Comparison of ENCODE assay signal across 15 cellular contexts in genomic region chrX:129933700-129934099, GRCh38. TPM values are rescaled to one million over a fixed set of nuclear protein-coding genes. Genes with fewer than 3 reads are reported as not detected.
A peak's percentile ranks its signal among the peaks of the same experiment; 100 is the strongest.
DNase-seq lines count a peak whose midpoint lies in the region; FAIRE-seq and TF ChIP-seq lines count a peak whose summit lies in the region.
"Had no signal": no experiment of that assay in that cellular context is flagged by ENCODE, and none has a peak within 500 bp of the region (broad histone marks: within the 10 kb centered on the region; RNA-seq: fewer than 3 reads in every experiment).

No MANE protein-coding gene starts in this region.

- H3K27me3 ChIP-seq in H1 (replicated peaks in 1 of 4; ENCODE audit: control insufficient read depth in 3 of 4, extremely low read depth in 1 of 4, insufficient read depth in 3 of 4, low read length in 3 of 4): peaks cover 34 to 51% (median 48%) of the 10 kb centered on the region in 4 experiments
- H3K27me3 ChIP-seq: upper lobe of left lung had no signal

- intact Hi-C loops in activated CD4-positive, alpha-beta T cell treated with anti-CD3 and anti-CD28 coated beads, Interleukin-2, amount 10 ng/mL, durations not matched to agents 24 days and 14 days (cut with micrococcal nuclease): loop anchor here (2.0 kb wide), 1 partner anchor 19 kb away; no protein-coding TSS in a partner anchor

- TF ChIP-seq EP300 in H1 (IDR thresholded peaks at IDR 0.05; ENCODE audit: borderline replicate concordance in 1 of 2, low read depth in 2 of 2, low read length in 2 of 2): no peak

- H2BK20ac ChIP-seq in H1 (ENCODE audit: low read length): no peak overlapping the region

- no peaks in the 10 kb centered on the region for H3K79me2 ChIP-seq in H1 (ENCODE audit: control insufficient read depth in 1 of 2, insufficient read depth in 2 of 2, low read length in 2 of 2)

- H3K9ac ChIP-seq in H1 (replicated peaks in 1 of 4; ENCODE audit: extremely low read depth in 1 of 4, low read depth in 3 of 4, low read length in 3 of 4): no peak overlapping the region

- no peak for TF ChIP-seq POLR2A in H1 (IDR thresholded peaks at IDR 0.05; ENCODE audit: control extremely low read depth in 1 of 2, low read depth in 2 of 2, low read length in 2 of 2)

- H3K4me1 ChIP-seq in H1 (replicated peaks in 1 of 4; ENCODE audit: control insufficient read depth in 3 of 4, insufficient read depth in 4 of 4, low read length in 3 of 4): peaks cover 0 to 5% (median 3%) of the 10 kb centered on the region in 4 experiments; a peak in 5 of 7 replicates
- H3K4me1 ChIP-seq: psoas muscle had no signal

- no peak overlapping the region for H2BK12ac ChIP-seq in H1 (ENCODE audit: low read depth, low read length)

- no peak overlapping the region for H2BK5ac ChIP-seq in H1 (ENCODE audit: low read depth, low read length)

- CTCF ChIA-PET in H1 (lab: Charles Lee; ENCODE audit: partially characterized antibody): interaction anchor here (0.9 to 1.5 kb wide), 4 partner anchors 13 to 95 kb away, joined by 3 to 4 read pairs (median 4); no protein-coding TSS in a partner anchor

- no peak overlapping the region for H4K5ac ChIP-seq in H1 (ENCODE audit: insufficient read length, low read depth, low read length)

- no peak overlapping the region for H4K91ac ChIP-seq in H1 (replicated peaks; ENCODE audit: insufficient read length, low read length)

- H3K9me3 Mint-ChIP-seq in activated CD4-positive, alpha-beta T cell treated with anti-CD3 and anti-CD28 coated beads, Interleukin-2, amount 10 ng/mL, durations not matched to agents 24 days and 14 days: no peaks in the 10 kb centered on the region

- WGBS in H1 (ENCODE audit: extremely low coverage in 1 of 2, insufficient coverage in 1 of 2, insufficient read length in 1 of 2, insufficient replicate concordance in 2 of 2, low coverage in 1 of 2, low lambda C conversion rate in 2 of 2, missing lambda C conversion rate in 1 of 2), 2 experiments: 9% methylated on average over 6 of the region's 7 CpGs; no CpG with 5 or more reads in 1 of the 2 experiments

- no peak overlapping the region for H2AK5ac ChIP-seq in H1 (ENCODE audit: low read depth, low read length)

- peak overlapping the region; percentile 70 for H3K4me3 Mint-ChIP-seq in activated CD4-positive, alpha-beta T cell treated with anti-CD3 and anti-CD28 coated beads, Interleukin-2, amount 10 ng/mL, durations not matched to agents 24 days and 14 days

- H3K4ac ChIP-seq in H1 (replicated peaks; ENCODE audit: insufficient read length, low read depth, low read length): no peak overlapping the region

- H3K4me2 ChIP-seq in H1 (ENCODE audit: insufficient read depth in 1 of 2, low read depth in 2 of 2, low read length in 2 of 2): peak overlapping the region; percentile 38 to 71; a peak in 3 of 4 replicates

- H3K9me3 ChIP-seq in H1 (ENCODE audit: insufficient read depth in 2 of 2, low read depth in 1 of 2, low read length in 1 of 2): no peaks in the 10 kb centered on the region
- H3K9me3 ChIP-seq: psoas muscle, upper lobe of left lung had no signal

- no peak overlapping the region for H2AFZ ChIP-seq in H1 (ENCODE audit: low read length)

- H3K23me2 ChIP-seq in H1 (ENCODE audit: low read depth, low read length): no peaks in the 10 kb centered on the region; the same call in 1 of the 2 replicates

- no peak overlapping the region for H2BK120ac ChIP-seq in H1 (replicated peaks; ENCODE audit: low read depth, low read length)

- TF ChIP-seq CTCF in H1 (IDR thresholded peaks at IDR 0.05; ENCODE audit: control extremely low read depth in 1 of 3, insufficient read depth in 1 of 3, low read depth in 1 of 3, low read length in 3 of 3) (no peak), D721Med (IDR thresholded peaks at IDR 0.05; ENCODE audit: insufficient read depth, missing control alignments) (no peak), GM13977 (IDR thresholded peaks at IDR 0.05; ENCODE audit: extremely low read depth, insufficient read depth, missing control alignments) (no peak), GM10266 (IDR thresholded peaks at IDR 0.05; ENCODE audit: control insufficient read depth, insufficient read depth, low read depth, missing control alignments) (no peak)

- H4K8ac ChIP-seq in H1 (ENCODE audit: extremely low read depth, insufficient read depth, low read length): no peak overlapping the region

- H2BK15ac ChIP-seq in H1 (ENCODE audit: low read length): no peak overlapping the region

- no peak overlapping the region for H3K18ac ChIP-seq in H1 (ENCODE audit: extremely low read depth, low read length)

- peaks cover 8% of the 10 kb centered on the region for H3K36me3 Mint-ChIP-seq in activated CD4-positive, alpha-beta T cell treated with anti-CD3 and anti-CD28 coated beads, Interleukin-2, amount 10 ng/mL, durations not matched to agents 24 days and 14 days (ENCODE audit: low read depth)

- no peak overlapping the region for H3K27ac ChIP-seq in H1 (ENCODE audit: low read depth, low read length)
- H3K27ac ChIP-seq: psoas muscle had no signal

- H3K27me3 Mint-ChIP-seq in activated CD4-positive, alpha-beta T cell treated with anti-CD3 and anti-CD28 coated beads, Interleukin-2, amount 10 ng/mL, durations not matched to agents 24 days and 14 days: peaks cover 29% of the 10 kb centered on the region

- no peak overlapping the region for H3K27ac Mint-ChIP-seq in activated CD4-positive, alpha-beta T cell treated with anti-CD3 and anti-CD28 coated beads, Interleukin-2, amount 10 ng/mL, durations not matched to agents 24 days and 14 days

- TF ChIP-seq RAD21 in H1 (IDR thresholded peaks at IDR 0.05 in 1 of 2, conservative IDR thresholded peaks at IDR 0.05 in 1 of 2; ENCODE audit: low read depth in 2 of 2, low read length in 2 of 2): no peak

- no peaks in the 10 kb centered on the region for H3K79me1 ChIP-seq in H1 (ENCODE audit: low read depth, low read length)

- H3K4me3 ChIP-seq in H1 (ENCODE audit: extremely low read depth in 1 of 4, insufficient read depth in 2 of 4, low read depth in 3 of 4, low read length in 4 of 4): peak overlapping the region in 1 of 4 experiments; percentile 28; a peak in 1 of 8 replicates

- POLR2A ChIA-PET in H1 (lab: Charles Lee; ENCODE audit: partially characterized antibody): interaction anchor here (0.9 to 3.1 kb wide), 4 partner anchors 20 to 50 kb away, joined by 3 to 9 read pairs (median 4); partner anchors contain the start of gene UTP14A

- no peak overlapping the region for H3K14ac ChIP-seq in H1 (ENCODE audit: insufficient read length)

- DNase-seq in activated CD4-positive, alpha-beta T cell treated with anti-CD3 and anti-CD28 coated beads, Interleukin-2, amount 10 ng/mL, durations not matched to agents 24 days and 14 days: no peak
- DNase-seq in activated CD4-positive, alpha-beta T cell treated with anti-CD3 and anti-CD28 coated beads, Interleukin-2, amount 50 U/mL, for 1 hour: no peak
- DNase-seq in NCI-H69 (lab: John Stamatoyannopoulos, UW) (peak; percentile 15), H1 (ENCODE audit: low read depth in 1 of 2, low spot score in 2 of 2) (no peak), pons (ENCODE audit: low spot score) (peak; percentile 55), D721Med (ENCODE audit: insufficient read length, low spot score) (no peak), GM13977 (ENCODE audit: low spot score) (no peak), GM10266 (ENCODE audit: extremely low spot score) (no peak)
- DNase-seq: activated CD4-positive, alpha-beta T cell treated with anti-CD3 and anti-CD28 coated beads for 48 hours; foreskin fibroblast; midbrain; NCI-H1048; NCI-H446 treated with DMSO at 0.1 percent for 48 hours; upper lobe of left lung had no signal

- H3K36me3 ChIP-seq in H1 (ENCODE audit: control insufficient read depth in 2 of 4, insufficient read depth in 4 of 4, low read length in 3 of 4): peaks cover 0 to 5% (median 2%) of the 10 kb centered on the region in 4 experiments; a peak in 3 of 8 replicates
- H3K36me3 ChIP-seq: upper lobe of left lung had no signal

- no peak overlapping the region for H3K23ac ChIP-seq in H1 (ENCODE audit: insufficient read length)

- H3K56ac ChIP-seq in H1 (replicated peaks; ENCODE audit: insufficient read length, low read depth, low read length): no peak overlapping the region

- H3K4me1 Mint-ChIP-seq in activated CD4-positive, alpha-beta T cell treated with anti-CD3 and anti-CD28 coated beads, Interleukin-2, amount 10 ng/mL, durations not matched to agents 24 days and 14 days: peaks cover 9% of the 10 kb centered on the region

- in situ Hi-C loops in GM13977 (cut with MboI; ENCODE audit: low pct_unique_long_range_greater_than_20kb, low sequenced_read_pairs, unreplicated experiment): no loop called here

- peaks cover 0 to 3% of the 10 kb centered on the region in 2 experiments for H4K20me1 ChIP-seq in H1 (replicated peaks in 1 of 2; ENCODE audit: control insufficient read depth in 1 of 2, insufficient read depth in 2 of 2, low read length in 2 of 2)

- FAIRE-seq in H1 (lab: Jason Lieb, UNC) (no peak), D721Med (lab: Jason Lieb, UNC) (no peak)

TF ChIP-seq in H1, 55 proteins besides CTCF, POLR2A, EP300 and RAD21:
- TF ChIP-seq GTF2F1 (IDR thresholded peaks at IDR 0.05; ENCODE audit: borderline replicate concordance, low read depth, low read length): no peak
- TF ChIP-seq SUZ12 (IDR thresholded peaks at IDR 0.05; ENCODE audit: low read length): peak; percentile 4; the same call in 1 of the 2 replicates

RNA-seq across cellular contexts. Expression of gene UTP14A, which starts 27.7 kb away (rescaled TPM):
- 57.9 and 58.1 TPM in 2 replicates for total RNA-seq in activated CD4-positive, alpha-beta T cell treated with anti-CD3 and anti-CD28 coated beads, Interleukin-2, amount 10 ng/mL, durations not matched to agents 24 days and 14 days
- total RNA-seq in H1 (2021; fragmentation: NEBNext Ultra II Directional; extraction: Animal tissue kit (Norgen Biotek cat#: 25700)): 24.0 and 25.7 TPM in 2 replicates
- 3.5 and 4.5 TPM in 2 replicates for polyA plus RNA-seq in H1 (2011; rRNA removed)
- polyA plus RNA-seq in H1 (2011; cell fraction: cytosol; rRNA removed): 10.6 TPM
- 7.8 TPM for polyA plus RNA-seq in H1 (2011; cell fraction: nucleus; rRNA removed)
- 17.3 to 24.6 TPM (median 19.5 TPM) in 4 replicates for polyA plus RNA-seq in H1 (2012, experiment 1 of 2)
- 3.3 TPM for polyA plus RNA-seq in H1 (2012, experiment 2 of 2)
- 20.7 TPM for polyA plus RNA-seq in H1 (2013, experiment 1 of 2)
- 18.6 TPM for polyA plus RNA-seq in H1 (2013, experiment 2 of 2)
- 5.5 and 7.8 TPM in 2 replicates for polyA minus RNA-seq in H1 (2011; rRNA and poly(A)+ RNA removed)
- 8.4 TPM for polyA minus RNA-seq in H1 (2011; cell fraction: cytosol; rRNA and poly(A)+ RNA removed)
- 7.7 TPM for polyA minus RNA-seq in H1 (2011; cell fraction: nucleus; rRNA and poly(A)+ RNA removed)

RNA-seq across cellular contexts. Expression of gene BCORL1, which starts 48.7 kb away (rescaled TPM):
- 8.0 and 9.2 TPM in 2 replicates for total RNA-seq in activated CD4-positive, alpha-beta T cell treated with anti-CD3 and anti-CD28 coated beads, Interleukin-2, amount 10 ng/mL, durations not matched to agents 24 days and 14 days
- 6.2 and 9.0 TPM in 2 replicates for total RNA-seq in H1 (2021; fragmentation: NEBNext Ultra II Directional; extraction: Animal tissue kit (Norgen Biotek cat#: 25700))
- polyA plus RNA-seq in H1 (2011; rRNA removed): 1.4 and 1.9 TPM in 2 replicates
- 0.72 TPM for polyA plus RNA-seq in H1 (2011; cell fraction: cytosol; rRNA removed)
- polyA plus RNA-seq in H1 (2011; cell fraction: nucleus; rRNA removed): 2.2 TPM
- 4.8 to 6.0 TPM (median 5.2 TPM) in 4 replicates for polyA plus RNA-seq in H1 (2012, experiment 1 of 2)
- 4.5 TPM for polyA plus RNA-seq in H1 (2012, experiment 2 of 2)
- polyA plus RNA-seq in H1 (2013, experiment 1 of 2): 1.8 TPM
- polyA plus RNA-seq in H1 (2013, experiment 2 of 2): 1.8 TPM
- polyA minus RNA-seq in H1 (2011; rRNA and poly(A)+ RNA removed): 1.7 and 1.9 TPM in 2 replicates
- polyA minus RNA-seq in H1 (2011; cell fraction: cytosol; rRNA and poly(A)+ RNA removed): 3.3 TPM
- polyA minus RNA-seq in H1 (2011; cell fraction: nucleus; rRNA and poly(A)+ RNA removed): 2.1 TPM

Comparison
In these comparisons a context has a peak if more than half of its experiments do, and no peak if none do; other contexts are left out.
1. DNase-seq: peak in NCI-H69 (single experiment) and pons (single experiment); none in activated CD4-positive, alpha-beta T cell treated with anti-CD3 and anti-CD28 coated beads, Interleukin-2, amount 10 ng/mL, durations not matched to agents 24 days and 14 days (single experiment), activated CD4-positive, alpha-beta T cell treated with anti-CD3 and anti-CD28 coated beads, Interleukin-2, amount 50 U/mL, for 1 hour (single experiment), H1 (0 of 2), D721Med (single experiment), GM13977 (single experiment) and GM10266 (single experiment).